In genomic region chr4:10116625-10117423, GRCh38 we compare ENCODE assay signal across 8 cellular contexts. TPM values are rescaled to one million over a fixed set of nuclear protein-coding genes. Genes with fewer than 3 reads are reported as not detected.
DNase-seq lines count a peak whose midpoint lies in the region; ATAC-seq and TF ChIP-seq lines count a peak whose summit lies in the region.

WDR1 (minus strand) TSS chr4:10116799; CDS start chr4:10116666, 133 bp downstream.

- H3K36me3 ChIP-seq in iPS DF 6.9 (ENCODE audit: control insufficient read depth, insufficient read depth, low read length) (peaks cover 30% of the 10 kb centered on the region), gastrocnemius medialis (peaks cover 0 to 20% of the 10 kb centered on the region in 2 donors)

- in situ Hi-C loops in gastrocnemius medialis (cut with MboI; ENCODE audit: low sequenced_read_pairs in 4 of 4), result no loop called here

- peak within 1 kb of the TSS; percentile 96 for H3K4me3 ChIP-seq in iPS DF 6.9 (ENCODE audit: low read length)
- H3K4me3 ChIP-seq in gastrocnemius medialis, result peak within 1 kb of the TSS; percentile 65 to 82 (median 75)

- TF ChIP-seq POLR2A in GM18526 (IDR thresholded peaks at IDR 0.05; ENCODE audit: extremely low read depth, insufficient read length), result peak; percentile 99
- TF ChIP-seq POLR2A in gastrocnemius medialis (IDR thresholded peaks at IDR 0.05), result peak; percentile 98

- peak within 1 kb of the TSS; percentile 91 to 96 (median 93) for H3K4me3 Mint-ChIP-seq in brain

- ATAC-seq in HG03064 (IDR thresholded peaks at IDR 0.05; ENCODE audit: low read depth, unreplicated experiment) (peak; percentile 86), gastrocnemius medialis (peak; percentile 87 to 91)

- peaks cover 75% of the 10 kb centered on the region for H3K4me1 Mint-ChIP-seq in brain

- no CpG with 5 or more reads among the region's 90 CpGs for WGBS in iPS DF 6.9 (ENCODE audit: insufficient coverage, insufficient read length)

- peak within 1 kb of the TSS; percentile 93 to 99 (median 98) for H3K27ac Mint-ChIP-seq in brain

- no peaks in the 10 kb centered on the region for H3K9me3 Mint-ChIP-seq in brain

- peaks cover 6% of the 10 kb centered on the region; the same call in 1 of the 2 replicates for H3K4me1 ChIP-seq in iPS DF 6.9 (ENCODE audit: control insufficient read depth, insufficient read depth, low read length)
- H3K4me1 ChIP-seq in gastrocnemius medialis, result peaks cover 46 to 47% of the 10 kb centered on the region in 2 donors

- H3K9me3 ChIP-seq in iPS DF 6.9 (ENCODE audit: control insufficient read depth, insufficient read depth, low read length) (no peaks in the 10 kb centered on the region), gastrocnemius medialis (no peaks in the 10 kb centered on the region)

- H3K27me3 Mint-ChIP-seq in brain, result peaks cover 18% of the 10 kb centered on the region

- intact Hi-C loops in gastrocnemius medialis (cut with DNase I; ENCODE audit: low total_unique reads), result loop anchor here (2.0 to 10.0 kb wide), 4 partner anchors 20 to 426 kb away; no protein-coding TSS in a partner anchor

- H3K36me3 Mint-ChIP-seq in brain, result peaks cover 38% of the 10 kb centered on the region

- H3K27ac ChIP-seq in iPS DF 6.9 (ENCODE audit: low read length) (no peak within 1 kb of the TSS), gastrocnemius medialis (peak within 1 kb of the TSS; percentile 93 to 99 (median 97))

- H3K27me3 ChIP-seq in iPS DF 6.9 (ENCODE audit: control insufficient read depth, insufficient read depth, low read length), result no peaks in the 10 kb centered on the region
- H3K27me3 ChIP-seq in gastrocnemius medialis, result no peaks in the 10 kb centered on the region

- TF ChIP-seq CTCF in brain (conservative IDR thresholded peaks at IDR 0.05) (no peak), gastrocnemius medialis (IDR thresholded peaks at IDR 0.05 in 4 of 5, conservative IDR thresholded peaks at IDR 0.05 in 1 of 5) (no peak)

- DNase-seq in 8988T, result peak; percentile 92
- peak; percentile 49 for DNase-seq in NCI-H2107 treated with DMSO at 0.1 percent for 48 hours (lab: John Stamatoyannopoulos, UW; ENCODE audit: unreplicated experiment)
- peak; percentile 97 for DNase-seq in UCSD-AML1 (lab: John Stamatoyannopoulos, UW; ENCODE audit: unreplicated experiment)
- DNase-seq in iPS DF 6.9 (ENCODE audit: low read depth, low spot score), result peak; percentile 58
- DNase-seq in gastrocnemius medialis, result peak; percentile 93 to 97

RNA-seq across cellular contexts. Expression of gene WDR1, which starts in this region (rescaled TPM):
- 207 TPM for polyA plus RNA-seq in brain (ENCODE audit: insufficient read depth, low read depth, low replicate concordance)
- total RNA-seq in gastrocnemius medialis, result 10 to 100 TPM; 57.3 to 84.2 (median 72.7) TPM
